ENCODE assay signal across 1 cellular context in genomic region chr10:58280982-58281752, GRCh38.
TF ChIP-seq lines count a peak whose summit lies in the region.

No MANE protein-coding gene starts in this region.

TF ChIP-seq in WTC11, 78 proteins besides CTCF, POLR2A, EP300 and RAD21 (continued from another document):
- TF ChIP-seq MLX (CRISPR knock-in tag; IDR thresholded peaks at IDR 0.05): no peak
- no peak for TF ChIP-seq TCF7 (CRISPR knock-in tag; IDR thresholded peaks at IDR 0.05; ENCODE audit: low read depth)
- TF ChIP-seq ARID4B (CRISPR knock-in tag; IDR thresholded peaks at IDR 0.05; ENCODE audit: borderline replicate concordance): no peak
- no peak for TF ChIP-seq ZNF423 (CRISPR knock-in tag; IDR thresholded peaks at IDR 0.05)
- no peak for TF ChIP-seq HMGA2 (CRISPR knock-in tag; IDR thresholded peaks at IDR 0.05)
- TF ChIP-seq NFE2L1 (CRISPR knock-in tag; IDR thresholded peaks at IDR 0.05): no peak
- TF ChIP-seq FOXP1 (CRISPR knock-in tag; IDR thresholded peaks at IDR 0.05; ENCODE audit: borderline replicate concordance): no peak
- no peak for TF ChIP-seq ZNF138 (CRISPR knock-in tag; conservative IDR thresholded peaks at IDR 0.05)
- TF ChIP-seq ZNF512 (CRISPR knock-in tag; IDR thresholded peaks at IDR 0.05; ENCODE audit: borderline replicate concordance): no peak
- no peak for TF ChIP-seq E2F5 (CRISPR knock-in tag; IDR thresholded peaks at IDR 0.05)
- TF ChIP-seq IRF1 (CRISPR knock-in tag; IDR thresholded peaks at IDR 0.05): no peak
- no peak for TF ChIP-seq NR3C1 (CRISPR knock-in tag; conservative IDR thresholded peaks at IDR 0.05; ENCODE audit: low read depth)
- no peak for TF ChIP-seq JUN (CRISPR knock-in tag; IDR thresholded peaks at IDR 0.05)
- no peak for TF ChIP-seq GABPB1 (CRISPR knock-in tag; IDR thresholded peaks at IDR 0.05)
- TF ChIP-seq ZNF317 (CRISPR knock-in tag; IDR thresholded peaks at IDR 0.05; ENCODE audit: borderline replicate concordance, low read depth): no peak
